Comparison of ENCODE assay signal across 8 cellular contexts in the genomic region with DNA sequence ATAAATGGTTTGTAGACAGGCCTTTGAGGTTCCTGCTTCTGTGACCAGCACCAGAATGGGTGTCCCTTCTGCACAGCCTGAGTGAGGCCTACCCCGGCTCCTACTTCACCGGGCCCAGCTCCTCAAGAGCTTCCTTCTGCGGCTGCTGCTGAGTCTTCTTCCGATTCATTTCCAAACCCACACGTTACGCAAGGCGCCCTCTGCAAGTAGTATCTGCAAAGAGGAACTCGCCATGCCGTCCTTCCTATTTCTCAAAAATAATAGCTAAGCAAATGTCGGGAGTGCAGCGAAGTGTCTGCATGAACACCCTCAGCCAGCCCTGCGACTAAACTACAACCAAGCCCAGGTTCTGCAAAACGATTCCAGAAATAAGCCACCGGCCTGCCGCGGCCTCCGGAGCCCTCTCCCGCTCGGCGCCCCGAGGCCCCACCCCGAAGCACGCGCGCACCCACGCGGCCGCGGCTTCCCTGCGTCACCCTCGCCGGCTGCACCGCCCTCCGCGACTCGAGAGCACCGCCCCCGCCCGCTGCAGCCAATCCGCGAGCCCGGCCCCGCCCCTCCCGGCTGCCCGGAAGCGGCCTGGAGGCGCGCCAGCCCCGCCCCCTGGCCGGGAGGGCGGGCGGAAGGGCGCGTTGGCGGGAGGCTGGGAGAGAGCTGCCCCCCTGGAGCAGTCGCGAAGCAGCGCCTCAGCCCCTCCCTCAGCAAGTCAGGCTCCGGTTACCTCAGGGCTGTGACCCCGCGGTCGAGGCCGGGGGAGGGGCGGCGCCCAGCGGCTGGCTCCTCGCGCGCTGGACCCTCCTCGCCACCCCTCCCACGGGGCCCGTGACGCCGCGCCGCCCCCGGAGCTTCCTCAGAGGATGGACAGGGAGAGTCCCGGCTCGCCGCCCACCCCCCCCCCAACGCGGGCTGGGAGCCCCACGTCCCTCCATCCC. TPM values are rescaled to one million over a fixed set of nuclear protein-coding genes. Genes with fewer than 3 reads are reported as not detected.
DNase-seq lines count a peak whose midpoint lies in the region; ATAC-seq and TF ChIP-seq lines count a peak whose summit lies in the region.

No MANE protein-coding gene starts in this region.

- H3K9me3 ChIP-seq in adipocyte (ENCODE audit: control insufficient read depth, low read length) (no peaks in the 10 kb centered on the region), heart left ventricle (no peaks in the 10 kb centered on the region), tibial nerve (no peaks in the 10 kb centered on the region)

- peaks cover 55% of the 10 kb centered on the region for H3K4me1 ChIP-seq in adipocyte (ENCODE audit: control insufficient read depth, insufficient read depth, low read length)
- peaks cover 24 to 71% (median 59%) of the 10 kb centered on the region in 12 donors for H3K4me1 ChIP-seq in heart left ventricle
- peaks cover 5 to 72% (median 58%) of the 10 kb centered on the region in 4 donors for H3K4me1 ChIP-seq in tibial nerve

- H3K4me3 ChIP-seq in GM12875 (ENCODE audit: low read depth, low read length) (peak overlapping the region; percentile 87), adipocyte (ENCODE audit: low read length) (peak overlapping the region; percentile 81), heart left ventricle (peak overlapping the region; percentile 62 to 97 (median 84)), tibial nerve (peak overlapping the region; percentile 49 to 92 (median 71))

- H3K27me3 ChIP-seq in adipocyte (replicated peaks; ENCODE audit: control insufficient read depth, insufficient read depth, low read length) (no peaks in the 10 kb centered on the region), heart left ventricle (no peaks in the 10 kb centered on the region), tibial nerve (no peaks in the 10 kb centered on the region)

- H3K9ac ChIP-seq in adipocyte (ENCODE audit: low read length) = peak overlapping the region; percentile 87

- peak in 1 of 2 donors; percentile 49 for TF ChIP-seq POLR2A in heart left ventricle (IDR thresholded peaks at IDR 0.05)
- TF ChIP-seq POLR2A in tibial nerve (IDR thresholded peaks at IDR 0.05) = peak; percentile 49 to 88

- intact Hi-C loops in heart left ventricle (cut with DNase I) = loop anchor here in 3 of 10 donors (1.0 to 10.0 kb wide), 3 partner anchors 9 to 678 kb away; a partner anchor contains a TSS

- DNase-seq in NCI-H1105 treated with DMSO at 0.1 percent for 48 hours (lab: John Stamatoyannopoulos, UW) (peak; percentile 83), SW480 (ENCODE audit: low spot score) (peak; percentile 89), adipocyte (ENCODE audit: low read depth) (peak; percentile 99), heart left ventricle (peak; percentile 96 to 98 (median 98)), pons (ENCODE audit: low spot score) (peak; percentile 88), tibial nerve (ENCODE audit: low spot score in 2 of 2) (peak; percentile 92 to 95)

- H3K27ac ChIP-seq in heart left ventricle (peak overlapping the region; percentile 99 to 100 (median 100)), tibial nerve (peak overlapping the region; percentile 96 to 99 (median 99))

- TF ChIP-seq CTCF in GM12875 (IDR thresholded peaks at IDR 0.05; ENCODE audit: borderline replicate concordance, insufficient read depth, low read depth, low read length) = no peak
- no peak for TF ChIP-seq CTCF in heart left ventricle (IDR thresholded peaks at IDR 0.05)
- peak in 2 of 5 experiments; percentile 10 to 32 for TF ChIP-seq CTCF in tibial nerve (IDR thresholded peaks at IDR 0.05)

- WGBS in heart left ventricle, 4 donors = 1 to 2% (median 1%) methylated on average over 18 to 83 of the region's 83 CpGs
- WGBS in tibial nerve, 2 donors = 1% methylated on average over 14 to 50 of the region's 83 CpGs

- peak; percentile 53 for ATAC-seq in HG02623 (IDR thresholded peaks at IDR 0.05; ENCODE audit: unreplicated experiment)
- ATAC-seq in heart left ventricle = peak; percentile 31 to 71 (median 64)

- TF ChIP-seq EP300 in tibial nerve (IDR thresholded peaks at IDR 0.05) = peak in 1 of 2 donors; percentile 86

- no peaks in the 10 kb centered on the region for H3K36me3 ChIP-seq in adipocyte (ENCODE audit: control insufficient read depth, insufficient read depth, low read length, severe bottlenecking)
- peaks cover 0 to 13% (median 6%) of the 10 kb centered on the region in 9 donors for H3K36me3 ChIP-seq in heart left ventricle
- H3K36me3 ChIP-seq in tibial nerve = peaks cover 0 to 10% (median 0%) of the 10 kb centered on the region in 3 donors

RNA-seq across cellular contexts. Expression of a gene that starts 8.3 kb away (rescaled TPM):
- total RNA-seq in heart left ventricle (10 to 100 TPM in 4 of 9 donors, 1 to 10 TPM in 5; 4.1 to 20.4 (median 9.8) TPM), tibial nerve (10 to 100 TPM; 12.6 to 32.8 (median 14.9) TPM)
- 10 to 100 TPM in 1 of 2 donors, 1 to 10 TPM in 1; 7.2 to 10.3 TPM for polyA plus RNA-seq in heart left ventricle

RNA-seq across cellular contexts. Expression of a gene that starts 55.2 kb away (rescaled TPM):
- total RNA-seq in heart left ventricle (10 to 100 TPM; 17.0 to 33.8 (median 22.3) TPM), tibial nerve (10 to 100 TPM; 31.5 to 93.3 (median 63.7) TPM)
- 10 to 100 TPM; 19.3 to 35.1 TPM for polyA plus RNA-seq in heart left ventricle

RNA-seq across cellular contexts. Expression of a gene that starts 56.3 kb away (rescaled TPM):
- total RNA-seq in heart left ventricle (10 to 100 TPM; 19.4 to 35.8 (median 22.3) TPM), tibial nerve (10 to 100 TPM; 19.6 to 35.7 (median 24.3) TPM)
- 10 to 100 TPM; 12.0 to 26.4 TPM for polyA plus RNA-seq in heart left ventricle

Comparison
In these comparisons a context has a peak if more than half of its experiments do, and no peak if none do; other contexts are left out.
1. Peak in every context shown above with its lines: DNase-seq, ATAC-seq, H3K4me3 ChIP-seq and H3K27ac ChIP-seq.